ENCODE assay signal across 1 cellular context in genomic region chr7:11193131-11193867, GRCh38.
TF ChIP-seq lines count a peak whose summit lies in the region.

No MANE protein-coding gene starts in this region.

TF ChIP-seq in IMR-90, 13 proteins besides CTCF, POLR2A, EP300 and RAD21 (continued from another document):
- TF ChIP-seq ELK1 (IDR thresholded peaks at IDR 0.05; ENCODE audit: borderline replicate concordance, low read depth, low read length) (no peak), NFE2L2 (IDR thresholded peaks at IDR 0.05; ENCODE audit: low read depth, low read length) (no peak), BHLHE40 (IDR thresholded peaks at IDR 0.05; ENCODE audit: low read depth, low read length) (no peak), MAZ (IDR thresholded peaks at IDR 0.05; ENCODE audit: borderline replicate concordance, low read depth, low read length) (no peak), RFX5 (IDR thresholded peaks at IDR 0.05; ENCODE audit: low read depth, low read length) (no peak), FOS (IDR thresholded peaks at IDR 0.05; ENCODE audit: low read depth, low read length) (no peak), MXI1 (IDR thresholded peaks at IDR 0.05; ENCODE audit: borderline replicate concordance, low read depth, low read length) (no peak), USF2 (IDR thresholded peaks at IDR 0.05; ENCODE audit: low read depth, low read length) (no peak), RCOR1 (IDR thresholded peaks at IDR 0.05; ENCODE audit: insufficient replicate concordance, low read length) (no peak)
